9 cellular contexts compared by ENCODE assay signal in genomic region chr4:27861381-27861787, GRCh38.
A peak's percentile ranks its signal among the peaks of the same experiment; 100 is the strongest.
DNase-seq lines count a peak whose midpoint lies in the region; ATAC-seq lines count a peak whose summit lies in the region.
"Had no signal": no experiment of that assay in that cellular context is flagged by ENCODE, and none has a peak within 500 bp of the region (broad histone marks: within the 10 kb centered on the region; RNA-seq: fewer than 3 reads in every experiment).

No MANE protein-coding gene starts in this region.

- H3K9ac ChIP-seq in adipocyte (ENCODE audit: low read length) = no peak overlapping the region

- H3K9me3 ChIP-seq in adipocyte (ENCODE audit: control insufficient read depth, low read length) = no peaks in the 10 kb centered on the region
- H3K9me3 ChIP-seq: uterus had no signal

- no peaks in the 10 kb centered on the region for H3K4me1 ChIP-seq in adipocyte (ENCODE audit: control insufficient read depth, insufficient read depth, low read length)
- H3K4me1 ChIP-seq: uterus had no signal

- ATAC-seq in HG03520 (IDR thresholded peaks at IDR 0.05; ENCODE audit: unreplicated experiment) (no peak), HG03045 (IDR thresholded peaks at IDR 0.05; ENCODE audit: unreplicated experiment) (no peak)

- DNase-seq in Ammon's horn (ENCODE audit: low spot score) (peak; percentile 40), HT-29 (ENCODE audit: low spot score) (peak; percentile 69), adipocyte (ENCODE audit: low read depth) (peak; percentile 80), islet precursor cell (peak; percentile 81), KG1 (lab: John Stamatoyannopoulos, UW) (no peak), NCI-H2227 (lab: John Stamatoyannopoulos, UW; ENCODE audit: unreplicated experiment) (no peak)
- DNase-seq: uterus had no signal

- no peaks in the 10 kb centered on the region for H3K27me3 ChIP-seq in adipocyte (replicated peaks; ENCODE audit: control insufficient read depth, insufficient read depth, low read length)
- H3K27me3 ChIP-seq: uterus had no signal

- H3K36me3 ChIP-seq in adipocyte (ENCODE audit: control insufficient read depth, insufficient read depth, low read length, severe bottlenecking) = no peaks in the 10 kb centered on the region
- H3K36me3 ChIP-seq: uterus had no signal

- no peak overlapping the region for H3K4me3 ChIP-seq in adipocyte (ENCODE audit: low read length)
- H3K4me3 ChIP-seq: uterus had no signal

Comparison
In these comparisons a context has a peak if more than half of its experiments do, and no peak if none do; other contexts are left out.
1. DNase-seq: peak in Ammon's horn (single experiment), HT-29 (single experiment), adipocyte (single experiment) and islet precursor cell (single experiment); none in KG1 (single experiment) and NCI-H2227 (single experiment).